8 cellular contexts compared by ENCODE assay signal in the genomic region with DNA sequence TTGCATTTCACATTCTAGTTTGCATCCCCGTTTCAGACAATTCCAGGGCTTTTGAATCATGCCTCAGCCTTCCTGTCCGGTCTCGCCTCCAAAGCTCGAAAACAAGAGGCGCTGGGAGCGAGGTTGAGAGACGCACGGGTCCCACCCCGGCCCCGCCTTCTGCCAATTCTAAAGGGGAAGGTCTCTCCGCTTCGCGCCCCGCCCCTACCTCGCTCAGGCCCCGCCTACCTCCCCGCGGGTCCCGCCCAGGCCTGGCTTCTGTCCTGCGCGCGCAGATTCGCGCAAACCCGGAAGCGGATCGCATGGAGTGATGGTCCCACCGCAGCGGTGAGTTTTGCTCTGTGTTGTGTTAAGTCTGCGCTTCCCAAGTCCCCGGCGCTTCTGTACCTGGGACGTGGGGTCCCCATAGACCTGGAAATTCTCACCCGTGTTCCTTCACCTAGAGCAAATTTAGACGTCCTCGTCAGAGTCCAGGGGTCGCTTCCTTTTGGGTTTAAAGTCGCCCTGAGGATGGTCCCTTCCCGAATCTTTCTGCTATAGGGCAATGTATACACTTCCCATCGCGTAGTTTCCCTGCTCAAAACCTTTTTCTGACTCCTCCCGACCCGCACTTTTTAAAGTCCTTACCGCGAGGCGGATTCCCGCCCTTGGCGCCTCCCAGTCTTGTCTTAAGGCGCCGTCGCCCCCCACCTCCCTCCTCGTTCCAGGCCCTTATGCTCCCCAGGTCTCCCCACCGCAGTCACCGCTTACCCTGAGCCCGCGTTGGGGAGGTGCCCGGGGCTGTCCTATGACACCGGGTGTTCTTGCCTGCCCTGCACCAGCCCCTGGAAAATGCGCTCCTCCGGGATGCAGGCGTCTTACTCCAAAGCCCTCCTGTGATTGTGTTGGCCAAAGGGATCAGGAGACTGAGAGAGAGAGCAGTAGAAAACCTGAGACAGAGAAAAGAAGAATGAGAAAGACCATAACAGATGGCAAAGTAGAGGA. TPM values are rescaled to one million over a fixed set of nuclear protein-coding genes. Genes with fewer than 3 reads are reported as not detected.
DNase-seq lines count a peak whose midpoint lies in the region; ATAC-seq and TF ChIP-seq lines count a peak whose summit lies in the region.

A gene (plus strand): TSS at position 284 of the 984 bp plus-strand sequence. CDS start 7,559 bp downstream, outside the sequence.

- DNase-seq in AG09309 (ENCODE audit: low read depth) = peak; percentile 55
- DNase-seq in NCI-H226 = peak; percentile 87
- DNase-seq in cerebellum (ENCODE audit: low spot score) = peak; percentile 91
- DNase-seq in kidney epithelial cell (ENCODE audit: low read depth) = peak; percentile 35
- DNase-seq in stimulated activated CD4-positive, alpha-beta T cell treated with anti-CD3 and anti-CD28 coated beads, Interleukin-15, amount 100 ng/mL, for 48 hours (ENCODE audit: low read depth in 2 of 2) = peak; percentile 89

- peak within 1 kb of the TSS; percentile 80 for H3K4me3 ChIP-seq in AG09309 (ENCODE audit: control insufficient read depth, low read depth, low read length)
- peak within 1 kb of the TSS; percentile 95 for H3K4me3 ChIP-seq in kidney epithelial cell (ENCODE audit: low read depth, low read length)

- TF ChIP-seq CTCF in AG09309 (IDR thresholded peaks at IDR 0.05; ENCODE audit: control insufficient read depth, insufficient read depth, low read depth, low read length, missing control alignments) (no peak), kidney epithelial cell (IDR thresholded peaks at IDR 0.05; ENCODE audit: insufficient read depth, low read length, poor library complexity, severe bottlenecking) (no peak)

- H3K36me3 ChIP-seq in kidney epithelial cell (ENCODE audit: control insufficient read depth, insufficient read depth, low read length) = peaks cover 4% of the 10 kb centered on the region

- ATAC-seq in GM18909 (IDR thresholded peaks at IDR 0.05; ENCODE audit: poor library complexity, unreplicated experiment) = peak; percentile 90
- peak; percentile 93 for ATAC-seq in HG03175 (IDR thresholded peaks at IDR 0.05; ENCODE audit: unreplicated experiment)
- ATAC-seq in activated CD4-positive, CD25-positive, alpha-beta regulatory T cell treated with anti-CD3 and anti-CD28 coated beads, Interleukin-2, amount 50 U/mL, for 24 hours = peak; percentile 95

- H3K27me3 ChIP-seq in kidney epithelial cell (ENCODE audit: control insufficient read depth, insufficient read depth, low read length) = no peaks in the 10 kb centered on the region

RNA-seq across cellular contexts. Expression of the gene that starts here (rescaled TPM):
- total RNA-seq in cerebellum (13.5 TPM), kidney epithelial cell (6.6 and 7.8 TPM in 2 replicates)

Comparison
In these comparisons a context has a peak if more than half of its experiments do, and no peak if none do; other contexts are left out.
1. Peak in every context shown above with its lines: DNase-seq, ATAC-seq and H3K4me3 ChIP-seq.
2. DNase-seq: peak in every context shown above with its lines; median percentile 91 in cerebellum; 89 in stimulated activated CD4-positive, alpha-beta T cell treated with anti-CD3 and anti-CD28 coated beads, Interleukin-15, amount 100 ng/mL, for 48 hours; 87 in NCI-H226; 55 in AG09309; 35 in kidney epithelial cell.